In genomic region chr6:32397252-32397920, GRCh38 we compare ENCODE assay signal across 13 cellular contexts. TPM values are rescaled to one million over a fixed set of nuclear protein-coding genes. Genes with fewer than 3 reads are reported as not detected.
DNase-seq lines count a peak whose midpoint lies in the region; ATAC-seq and TF ChIP-seq lines count a peak whose summit lies in the region.
"Had no signal": no experiment of that assay in that cellular context is flagged by ENCODE, and none has a peak within 500 bp of the region (broad histone marks: within the 10 kb centered on the region; RNA-seq: fewer than 3 reads in every experiment).

No MANE protein-coding gene starts in this region.

- H3K4me3 Mint-ChIP-seq in activated CD4-positive, alpha-beta T cell treated with anti-CD3 and anti-CD28 coated beads for 36 hours = no peak overlapping the region
- H3K4me3 Mint-ChIP-seq: nephron had no signal

- H3K4me1 Mint-ChIP-seq in activated CD4-positive, alpha-beta T cell treated with anti-CD3 and anti-CD28 coated beads for 36 hours = peaks cover 3% of the 10 kb centered on the region
- H3K4me1 Mint-ChIP-seq: nephron had no signal

- H3K36me3 ChIP-seq in mucosa of descending colon (ENCODE audit: low read depth) = no peaks in the 10 kb centered on the region
- H3K36me3 ChIP-seq: colonic mucosa, thoracic aorta had no signal

- POLR2A ChIA-PET in activated CD4-positive, alpha-beta T cell treated with anti-CD3 and anti-CD28 coated beads for 36 hours (lab: Charles Lee) = no interaction called here

- intact Hi-C loops in activated CD4-positive, alpha-beta T cell treated with anti-CD3 and anti-CD28 coated beads for 36 hours (cut with DNase I, micrococcal nuclease) = no loop called here
- intact Hi-C loops in mucosa of descending colon (cut with DNase I, micrococcal nuclease) = no loop called here

- H3K27me3 Mint-ChIP-seq in activated CD4-positive, alpha-beta T cell treated with anti-CD3 and anti-CD28 coated beads for 36 hours = peaks cover 11% of the 10 kb centered on the region

- no peaks in the 10 kb centered on the region for H3K9me3 ChIP-seq in mucosa of descending colon
- H3K9me3 ChIP-seq: colonic mucosa, thoracic aorta had no signal

- H3K36me3 Mint-ChIP-seq in activated CD4-positive, alpha-beta T cell treated with anti-CD3 and anti-CD28 coated beads for 36 hours (ENCODE audit: low read depth) = no peaks in the 10 kb centered on the region

- no peak overlapping the region for H3K27ac Mint-ChIP-seq in activated CD4-positive, alpha-beta T cell treated with anti-CD3 and anti-CD28 coated beads for 36 hours
- H3K27ac Mint-ChIP-seq: nephron had no signal

- no peak for TF ChIP-seq CTCF in mucosa of descending colon (IDR thresholded peaks at IDR 0.05)

- H3K9me3 Mint-ChIP-seq in activated CD4-positive, alpha-beta T cell treated with anti-CD3 and anti-CD28 coated beads for 36 hours (ENCODE audit: low read depth) = no peaks in the 10 kb centered on the region
- H3K9me3 Mint-ChIP-seq: nephron had no signal

- CTCF ChIA-PET in activated CD4-positive, alpha-beta T cell treated with anti-CD3 and anti-CD28 coated beads for 36 hours (lab: Charles Lee) = interaction anchor here (1.1 to 1.2 kb wide), 2 partner anchors 13 to 303 kb away, joined by 3 read pairs; no protein-coding TSS in a partner anchor

- no peak for DNase-seq in activated CD4-positive, alpha-beta T cell treated with anti-CD3 and anti-CD28 coated beads for 36 hours
- DNase-seq in activated CD4-positive, alpha-beta T cell treated with anti-CD3 and anti-CD28 coated beads for 48 hours = no peak
- DNase-seq in mucosa of descending colon = no peak
- no peak for DNase-seq in stimulated activated naive CD4-positive, alpha-beta T cell (lab: John Stamatoyannopoulos, UW)
- no peak for DNase-seq in activated T-cell treated with anti-CD3 and anti-CD28 coated beads, Interleukin-2, amount 50 U/mL, for 1 hour
- DNase-seq: activated T-cell treated with anti-CD3 and anti-CD28 coated beads, Interleukin-2, amount 50 U/mL, for 48 hours; colonic mucosa had no signal

- ATAC-seq in activated CD4-positive, alpha-beta T cell treated with anti-CD3 and anti-CD28 coated beads for 36 hours = peak; percentile 74
- ATAC-seq in GM21786 (IDR thresholded peaks at IDR 0.05; ENCODE audit: unreplicated experiment) (peak; percentile 87), HG03558 (IDR thresholded peaks at IDR 0.05; ENCODE audit: extremely low read depth, unreplicated experiment) (peak; percentile 74), mucosa of descending colon (peak; percentile 15), esophagus mucosa (no peak)

- no peaks in the 10 kb centered on the region for H3K4me1 ChIP-seq in mucosa of descending colon (ENCODE audit: low read depth)
- H3K4me1 ChIP-seq: colonic mucosa had no signal

- no peak overlapping the region for H3K4me3 ChIP-seq in mucosa of descending colon
- H3K4me3 ChIP-seq: colonic mucosa, thoracic aorta had no signal

RNA-seq across cellular contexts. Expression of gene BTNL2, which starts 9.6 kb away (rescaled TPM):
- total RNA-seq in activated CD4-positive, alpha-beta T cell treated with anti-CD3 and anti-CD28 coated beads for 36 hours = not detected
- not detected for total RNA-seq in mucosa of descending colon
- total RNA-seq in esophagus mucosa = not detected
- total RNA-seq: A172, colonic mucosa, thoracic aorta had no signal

RNA-seq across cellular contexts. Expression of gene TSBP1, which starts 25.7 kb away (rescaled TPM):
- not detected for total RNA-seq in activated CD4-positive, alpha-beta T cell treated with anti-CD3 and anti-CD28 coated beads for 36 hours
- total RNA-seq in mucosa of descending colon (not detected), esophagus mucosa (not detected)
- total RNA-seq: A172, colonic mucosa, thoracic aorta had no signal

RNA-seq across cellular contexts. Expression of gene HLA-DRA, which starts 42.3 kb away (rescaled TPM):
- 1 to 10 TPM; 4.3 to 6.0 TPM for total RNA-seq in activated CD4-positive, alpha-beta T cell treated with anti-CD3 and anti-CD28 coated beads for 36 hours
- 100 to 1,000 TPM in 2 of 3 donors, 10 to 100 TPM in 1; 69.0 to 333 (median 115) TPM for total RNA-seq in mucosa of descending colon
- 38.7 TPM for total RNA-seq in esophagus mucosa
- total RNA-seq: A172 had no signal
